ENCODE assay signal across 28 cellular contexts in genomic region chr22:23709107-23709506, GRCh38. TPM values are rescaled to one million over a fixed set of nuclear protein-coding genes. Genes with fewer than 3 reads are reported as not detected.
A peak's percentile ranks its signal among the peaks of the same experiment; 100 is the strongest.
DNase-seq lines count a peak whose midpoint lies in the region; ATAC-seq and TF ChIP-seq lines count a peak whose summit lies in the region.
"Had no signal": no experiment of that assay in that cellular context is flagged by ENCODE, and none has a peak within 500 bp of the region (broad histone marks: within the 10 kb centered on the region; RNA-seq: fewer than 3 reads in every experiment).

No MANE protein-coding gene starts in this region.

- no peak for ATAC-seq in activated naive CD4-positive, alpha-beta T cell treated with anti-CD3 and anti-CD28 coated beads, Interleukin-2, amount 50 U/mL, for 72 hours
- ATAC-seq: left cardiac atrium, Panc1 had no signal

- DNase-seq in activated naive CD4-positive, alpha-beta T cell treated with anti-CD3 and anti-CD28 coated beads, Interleukin-2, amount 50 U/mL, for 72 hours (ENCODE audit: low spot score in 2 of 2): no peak
- DNase-seq in activated naive CD4-positive, alpha-beta T cell treated with anti-CD3 and anti-CD28 coated beads, Interleukin-2, amount 10 ng/mL, durations not matched to agents 7 days and 5 days: no peak
- DNase-seq in HFF-Myc (ENCODE audit: extremely low read depth, low read depth) (peak; percentile 26), astrocyte of the spinal cord (ENCODE audit: low read depth, low spot score) (peak; percentile 10), NCI-H2196 treated with DMSO at 0.1 percent for 48 hours (lab: John Stamatoyannopoulos, UW; ENCODE audit: unreplicated experiment) (no peak)
- no peak for DNase-seq in activated CD8-positive, alpha-beta memory T cell treated with anti-CD3 and anti-CD28 coated beads for 24 hours
- DNase-seq in stimulated activated naive CD4-positive, alpha-beta T cell treated with Interleukin-2 at 50 U/mL for 16 hours (lab: John Stamatoyannopoulos, UW): no peak
- DNase-seq: activated CD4-positive, alpha-beta memory T cell treated with anti-CD3 and anti-CD28 coated beads for 36 hours; activated T-cell treated with anti-CD3 and anti-CD28 coated beads, Interleukin-2, amount 50 U/mL, for 72 hours; central memory CD4-positive, alpha-beta T cell; DND-41; left cardiac atrium; NCI-H1417; NCI-H510A; small intestine; stimulated activated CD4-positive, alpha-beta T cell treated with anti-CD3 and anti-CD28 coated beads, Interleukin-2, amount 100 ng/mL, for 48 hours; stomach; transverse colon had no signal

- H3K4me3 ChIP-seq in HFF-Myc (replicated peaks; ENCODE audit: low read depth, low read length): no peak overlapping the region
- H3K4me3 ChIP-seq in astrocyte of the spinal cord (ENCODE audit: low read depth, low read length): no peak overlapping the region
- H3K4me3 ChIP-seq in neutrophil (ENCODE audit: low read depth in 1 of 2, low read length in 1 of 2): no peak overlapping the region
- H3K4me3 ChIP-seq: neural progenitor cell, stomach, transverse colon had no signal

- peaks cover 62% of the 10 kb centered on the region for H3K4me1 Mint-ChIP-seq in activated naive CD4-positive, alpha-beta T cell treated with anti-CD3 and anti-CD28 coated beads, Interleukin-2, amount 10 ng/mL, durations not matched to agents 7 days and 5 days
- H3K4me1 Mint-ChIP-seq: mesothelial cell of epicardium, neural progenitor cell had no signal

- H3K4me3 Mint-ChIP-seq in activated naive CD4-positive, alpha-beta T cell treated with anti-CD3 and anti-CD28 coated beads, Interleukin-2, amount 10 ng/mL, durations not matched to agents 7 days and 5 days: no peak overlapping the region
- H3K4me3 Mint-ChIP-seq: activated CD4-positive, alpha-beta memory T cell treated with anti-CD3 and anti-CD28 coated beads for 36 hours; IgD-negative memory B cell; mesothelial cell of epicardium; neural progenitor cell had no signal

- peaks cover 99% of the 10 kb centered on the region for H3K36me3 ChIP-seq in neutrophil
- H3K36me3 ChIP-seq: neural progenitor cell had no signal

- peak overlapping the region; percentile 49 to 93 for H3K27ac Mint-ChIP-seq in activated naive CD4-positive, alpha-beta T cell treated with anti-CD3 and anti-CD28 coated beads, Interleukin-2, amount 50 U/mL, for 72 hours
- no peak overlapping the region for H3K27ac Mint-ChIP-seq in activated naive CD4-positive, alpha-beta T cell treated with anti-CD3 and anti-CD28 coated beads, Interleukin-2, amount 10 ng/mL, durations not matched to agents 7 days and 5 days
- H3K27ac Mint-ChIP-seq: IgD-negative memory B cell, mesothelial cell of epicardium, neural progenitor cell had no signal

- no peaks in the 10 kb centered on the region for H3K9me3 ChIP-seq in neutrophil
- H3K9me3 ChIP-seq: stomach, transverse colon had no signal

- TF ChIP-seq CTCF in HFF-Myc (IDR thresholded peaks at IDR 0.05; ENCODE audit: low read depth, low read length, missing control alignments): no peak
- no peak for TF ChIP-seq CTCF in astrocyte of the spinal cord (IDR thresholded peaks at IDR 0.05; ENCODE audit: low read depth, low read length)
- no peak for TF ChIP-seq CTCF in neutrophil (IDR thresholded peaks at IDR 0.05)

- peak overlapping the region; percentile 12 for H3K27ac ChIP-seq in neutrophil
- H3K27ac ChIP-seq: epithelial cell of prostate, neural progenitor cell, stomach, transverse colon had no signal

- peaks cover 58 to 75% of the 10 kb centered on the region in 2 donors for H3K36me3 Mint-ChIP-seq in activated naive CD4-positive, alpha-beta T cell treated with anti-CD3 and anti-CD28 coated beads, Interleukin-2, amount 50 U/mL, for 72 hours
- peaks cover 77% of the 10 kb centered on the region for H3K36me3 Mint-ChIP-seq in activated naive CD4-positive, alpha-beta T cell treated with anti-CD3 and anti-CD28 coated beads, Interleukin-2, amount 10 ng/mL, durations not matched to agents 7 days and 5 days

- in situ Hi-C loops in astrocyte of the spinal cord (cut with HindIII; ENCODE audit: low sequenced_read_pairs): no loop called here

- CTCF ChIA-PET in activated naive CD4-positive, alpha-beta T cell treated with anti-CD3 and anti-CD28 coated beads, Interleukin-2, amount 10 ng/mL, durations not matched to agents 7 days and 5 days (lab: Charles Lee): no interaction called here

- no peaks in the 10 kb centered on the region for H3K4me1 ChIP-seq in neutrophil (ENCODE audit: control insufficient read depth in 1 of 2, insufficient read depth in 1 of 2, low read depth in 1 of 2, low read length in 1 of 2)
- H3K4me1 ChIP-seq: neural progenitor cell, stomach, transverse colon had no signal

- no peaks in the 10 kb centered on the region for H3K27me3 Mint-ChIP-seq in activated naive CD4-positive, alpha-beta T cell treated with anti-CD3 and anti-CD28 coated beads, Interleukin-2, amount 10 ng/mL, durations not matched to agents 7 days and 5 days
- H3K27me3 Mint-ChIP-seq: activated CD4-positive, alpha-beta memory T cell treated with anti-CD3 and anti-CD28 coated beads for 36 hours; IgD-negative memory B cell had no signal

- no peaks in the 10 kb centered on the region for H3K9me3 Mint-ChIP-seq in activated naive CD4-positive, alpha-beta T cell treated with anti-CD3 and anti-CD28 coated beads, Interleukin-2, amount 50 U/mL, for 72 hours
- no peaks in the 10 kb centered on the region for H3K9me3 Mint-ChIP-seq in activated naive CD4-positive, alpha-beta T cell treated with anti-CD3 and anti-CD28 coated beads, Interleukin-2, amount 10 ng/mL, durations not matched to agents 7 days and 5 days
- H3K9me3 Mint-ChIP-seq: activated CD4-positive, alpha-beta memory T cell treated with anti-CD3 and anti-CD28 coated beads for 36 hours; IgD-negative memory B cell; mesothelial cell of epicardium; neural progenitor cell; T-helper 1 cell treated with Interleukin-12 subunit alpha and Interleukin-12 subunit beta and Interleukin-4 antibody, amounts not matched to agents 30 μg/mL and 1 μg/mL, for 36 hours had no signal

- H3K27me3 ChIP-seq in neutrophil: no peaks in the 10 kb centered on the region
- H3K27me3 ChIP-seq: neural progenitor cell, stomach, transverse colon had no signal

RNA-seq across cellular contexts. Expression of gene RGL4, which starts 18.3 kb away (rescaled TPM):
- total RNA-seq in activated naive CD4-positive, alpha-beta T cell treated with anti-CD3 and anti-CD28 coated beads, Interleukin-2, amount 50 U/mL, for 72 hours: 10 to 100 TPM in 1 of 2 donors, 1 to 10 TPM in 1; 3.0 to 49.7 TPM
- total RNA-seq: MCF 10A, mesothelial cell of epicardium, pulmonary artery endothelial cell, SK-MEL-5 had no signal

RNA-seq across cellular contexts. Expression of gene ZNF70, which starts 41.8 kb away (rescaled TPM):
- 1 to 10 TPM in 1 of 2 donors, under 1 TPM in 1; 0.32 to 2.0 TPM for total RNA-seq in activated naive CD4-positive, alpha-beta T cell treated with anti-CD3 and anti-CD28 coated beads, Interleukin-2, amount 50 U/mL, for 72 hours

RNA-seq across cellular contexts. Expression of gene VPREB3, which starts 45.1 kb away (rescaled TPM):
- total RNA-seq in activated naive CD4-positive, alpha-beta T cell treated with anti-CD3 and anti-CD28 coated beads, Interleukin-2, amount 50 U/mL, for 72 hours: under 1 TPM; 0.52 to 0.60 TPM
- total RNA-seq: activated CD4-positive, alpha-beta memory T cell treated with anti-CD3 and anti-CD28 coated beads for 36 hours; MCF 10A; mesothelial cell of epicardium; pulmonary artery endothelial cell; SK-MEL-5; stomach had no signal

RNA-seq across cellular contexts. Expression of gene C22orf15, which starts 53.7 kb away (rescaled TPM):
- 1 to 10 TPM in 1 of 2 donors, not detected in 1; 1.8 TPM for total RNA-seq in activated naive CD4-positive, alpha-beta T cell treated with anti-CD3 and anti-CD28 coated beads, Interleukin-2, amount 50 U/mL, for 72 hours
- total RNA-seq: left cardiac atrium, MCF 10A, SK-MEL-5, stomach, transverse colon had no signal

RNA-seq across cellular contexts. Expression of gene CHCHD10, which starts 58.7 kb away (rescaled TPM):
- 100 to 1,000 TPM; 105 to 118 TPM for total RNA-seq in activated naive CD4-positive, alpha-beta T cell treated with anti-CD3 and anti-CD28 coated beads, Interleukin-2, amount 50 U/mL, for 72 hours

Comparison
In these comparisons a context has a peak if more than half of its experiments do, and no peak if none do; other contexts are left out.
1. DNase-seq: peak in HFF-Myc (single experiment) and astrocyte of the spinal cord (single experiment); none in activated naive CD4-positive, alpha-beta T cell treated with anti-CD3 and anti-CD28 coated beads, Interleukin-2, amount 50 U/mL, for 72 hours (0 of 2), activated naive CD4-positive, alpha-beta T cell treated with anti-CD3 and anti-CD28 coated beads, Interleukin-2, amount 10 ng/mL, durations not matched to agents 7 days and 5 days (single experiment), NCI-H2196 treated with DMSO at 0.1 percent for 48 hours (single experiment), activated CD8-positive, alpha-beta memory T cell treated with anti-CD3 and anti-CD28 coated beads for 24 hours (single experiment) and stimulated activated naive CD4-positive, alpha-beta T cell treated with Interleukin-2 at 50 U/mL for 16 hours (single experiment).